Comparison of ENCODE assay signal across 1 cellular context in the genomic region with DNA sequence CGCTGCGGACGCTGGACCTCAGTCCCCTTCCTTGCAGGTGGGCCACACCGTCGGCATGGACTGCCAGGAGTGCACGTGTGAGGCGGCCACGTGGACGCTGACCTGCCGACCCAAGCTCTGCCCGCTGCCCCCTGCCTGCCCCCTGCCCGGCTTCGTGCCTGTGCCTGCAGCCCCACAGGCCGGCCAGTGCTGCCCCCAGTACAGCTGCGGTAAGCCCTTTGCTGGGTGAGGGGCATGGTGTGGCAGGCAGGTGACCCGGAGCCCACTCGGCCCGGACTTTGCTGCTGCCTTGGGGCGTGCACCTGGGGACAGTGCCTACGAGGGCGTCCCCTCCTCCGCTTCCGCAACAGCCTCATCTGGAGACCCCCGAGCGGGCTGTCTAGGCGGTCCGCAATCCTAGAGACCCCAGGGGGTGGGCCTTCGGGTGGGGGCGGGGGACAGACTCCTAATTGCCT.
A peak's percentile ranks its signal among the peaks of the same experiment; 100 is the strongest.
TF ChIP-seq lines count a peak whose summit lies in the region.

No MANE protein-coding gene starts in this region.

TF ChIP-seq in HepG2, 621 proteins besides CTCF, POLR2A, EP300 and RAD21:
- TF ChIP-seq EZH2 (conservative IDR thresholded peaks at IDR 0.05; ENCODE audit: low read depth, low read length) (0 out of 2 replicates have a peak, but pooled peaks have one; percentile 51), MNT (IDR thresholded peaks at IDR 0.05) (peak; percentile 43; the same call in 1 of the 2 replicates), WIZ (CRISPR knock-in tag; IDR thresholded peaks at IDR 0.05) (no peak)
